ENCODE assay signal across 8 cellular contexts in genomic region chr2:157492189-157492773, GRCh38. TPM values are rescaled to one million over a fixed set of nuclear protein-coding genes. Genes with fewer than 3 reads are reported as not detected.
DNase-seq lines count a peak whose midpoint lies in the region; ATAC-seq and TF ChIP-seq lines count a peak whose summit lies in the region.

No MANE protein-coding gene starts in this region.

- TF ChIP-seq POLR2A in prostate gland (IDR thresholded peaks at IDR 0.05), result no peak

- H3K4me3 ChIP-seq in SJSA1, result no peak overlapping the region
- H3K4me3 ChIP-seq in prostate gland, result no peak overlapping the region

- no peak overlapping the region for H3K27ac Mint-ChIP-seq in activated naive CD4-positive, alpha-beta T cell treated with anti-CD3 and anti-CD28 coated beads, Interleukin-2, amount 10 ng/mL, durations not matched to agents 7 days and 5 days

- intact Hi-C loops in prostate gland (cut with DNase I), result no loop called here

- DNase-seq in GM10266 (ENCODE audit: extremely low spot score), result peak; percentile 58
- peak; percentile 65 for DNase-seq in H4 (ENCODE audit: low spot score)
- peak; percentile 36 to 59 for DNase-seq in SJSA1 (ENCODE audit: low read depth in 1 of 2, low spot score in 2 of 2)
- DNase-seq in activated naive CD4-positive, alpha-beta T cell treated with anti-CD3 and anti-CD28 coated beads, Interleukin-2, amount 10 ng/mL, durations not matched to agents 7 days and 5 days, result peak; percentile 83
- DNase-seq in glomerular visceral epithelial cell (ENCODE audit: extremely low spot score), result peak; percentile 62
- DNase-seq in prostate gland (ENCODE audit: low spot score), result peak; percentile 39
- DNase-seq in omental fat pad (ENCODE audit: low spot score), result no peak

- CTCF ChIA-PET in activated naive CD4-positive, alpha-beta T cell treated with anti-CD3 and anti-CD28 coated beads, Interleukin-2, amount 10 ng/mL, durations not matched to agents 7 days and 5 days (lab: Charles Lee), result interaction anchor here (0.6 to 6.8 kb wide), 28 partner anchors 11 to 519 kb away, joined by 3 to 76 read pairs (median 5); partner anchors contain the start of genes ACVR1 and ERMN

- no peak for ATAC-seq in omental fat pad (ENCODE audit: low FRiP score)

- no peaks in the 10 kb centered on the region for H3K36me3 Mint-ChIP-seq in activated naive CD4-positive, alpha-beta T cell treated with anti-CD3 and anti-CD28 coated beads, Interleukin-2, amount 10 ng/mL, durations not matched to agents 7 days and 5 days

- no peak overlapping the region for H3K4me3 Mint-ChIP-seq in activated naive CD4-positive, alpha-beta T cell treated with anti-CD3 and anti-CD28 coated beads, Interleukin-2, amount 10 ng/mL, durations not matched to agents 7 days and 5 days

- no peaks in the 10 kb centered on the region for H3K27me3 ChIP-seq in SJSA1 (replicated peaks)
- H3K27me3 ChIP-seq in prostate gland (replicated peaks; ENCODE audit: insufficient read depth), result no peaks in the 10 kb centered on the region

- H3K27ac ChIP-seq in SJSA1 (no peak overlapping the region), prostate gland (no peak overlapping the region)

- H3K36me3 ChIP-seq in SJSA1 (no peaks in the 10 kb centered on the region), prostate gland (no peaks in the 10 kb centered on the region)

- peak; percentile 79 for TF ChIP-seq CTCF in GM10266 (IDR thresholded peaks at IDR 0.05; ENCODE audit: control insufficient read depth, insufficient read depth, low read depth, missing control alignments)
- TF ChIP-seq CTCF in LNCAP (IDR thresholded peaks at IDR 0.05), result peak; percentile 67
- peak; percentile 26 to 65 (median 54) for TF ChIP-seq CTCF in prostate gland (IDR thresholded peaks at IDR 0.05)
- no peak for TF ChIP-seq CTCF in omental fat pad (IDR thresholded peaks at IDR 0.05)

- H3K4me1 ChIP-seq in SJSA1 (replicated peaks) (no peaks in the 10 kb centered on the region), prostate gland (replicated peaks) (no peaks in the 10 kb centered on the region)

- H3K4me1 Mint-ChIP-seq in activated naive CD4-positive, alpha-beta T cell treated with anti-CD3 and anti-CD28 coated beads, Interleukin-2, amount 10 ng/mL, durations not matched to agents 7 days and 5 days, result peaks cover 62% of the 10 kb centered on the region

- 22% methylated on average over 5 of the region's 5 CpGs for WGBS in prostate gland

- no peaks in the 10 kb centered on the region for H3K9me3 Mint-ChIP-seq in activated naive CD4-positive, alpha-beta T cell treated with anti-CD3 and anti-CD28 coated beads, Interleukin-2, amount 10 ng/mL, durations not matched to agents 7 days and 5 days

- H3K27me3 Mint-ChIP-seq in activated naive CD4-positive, alpha-beta T cell treated with anti-CD3 and anti-CD28 coated beads, Interleukin-2, amount 10 ng/mL, durations not matched to agents 7 days and 5 days, result no peaks in the 10 kb centered on the region

- no peaks in the 10 kb centered on the region for H3K9me3 ChIP-seq in SJSA1 (replicated peaks)
- H3K9me3 ChIP-seq in prostate gland, result no peaks in the 10 kb centered on the region

RNA-seq across cellular contexts. Expression of gene CYTIP, which starts 48.4 kb away (rescaled TPM):
- total RNA-seq in H4 (2014; rRNA removed; shearing (Covaris generic)), result 0.06 TPM in 1 of 2 replicates, not detected in the other
- not detected in 2 replicates for total RNA-seq in SJSA1 (2014; rRNA removed; shearing (Covaris generic))
- total RNA-seq in prostate gland, result 1 to 10 TPM; 3.3 to 7.4 TPM
- total RNA-seq in omental fat pad, result 10 to 100 TPM; 13.4 to 26.1 (median 17.5) TPM

Comparison
In these comparisons a context has a peak if more than half of its experiments do, and no peak if none do; other contexts are left out.
1. CTCF ChIP-seq: peak in GM10266 (single experiment), LNCAP (single experiment) and prostate gland (4 of 4); none in omental fat pad (0 of 3).